8 cellular contexts compared by ENCODE assay signal in genomic region chr9:38065369-38066075, GRCh38. TPM values are rescaled to one million over a fixed set of nuclear protein-coding genes. Genes with fewer than 3 reads are reported as not detected.
DNase-seq lines count a peak whose midpoint lies in the region; ATAC-seq and TF ChIP-seq lines count a peak whose summit lies in the region.

No MANE protein-coding gene starts in this region.

- no peak for TF ChIP-seq CTCF in right lobe of liver (IDR thresholded peaks at IDR 0.05)

- H3K9me3 ChIP-seq in BLaER1 treated with 17β-estradiol and CSF1 and Interleukin-3, amounts not matched to agents 10 nM and 100 nM (replicated peaks in 1 of 11): no peaks in the 10 kb centered on the region
- no peaks in the 10 kb centered on the region for H3K9me3 ChIP-seq in NT2/D1 (ENCODE audit: insufficient read depth, low read length)
- H3K9me3 ChIP-seq in right lobe of liver: no peaks in the 10 kb centered on the region
- H3K9me3 ChIP-seq in SJCRH30 (replicated peaks): no peaks in the 10 kb centered on the region

- H3K27ac ChIP-seq in BLaER1 treated with 17β-estradiol and CSF1 and Interleukin-3, amounts not matched to agents 10 nM and 100 nM: no peak overlapping the region
- H3K27ac ChIP-seq in right lobe of liver (peak overlapping the region in 1 of 3 donors; percentile 97), SJCRH30 (no peak overlapping the region)

- DNase-seq in NT2/D1 (ENCODE audit: low read depth, low spot score) (no peak), right lobe of liver (no peak), SJCRH30 (no peak), H7 (no peak), HUDEP-2 (lab: John Stamatoyannopoulos, UW; ENCODE audit: unreplicated experiment in 76 of 76) (no peak), left colon (no peak)

- H3K4me1 ChIP-seq in BLaER1 treated with 17β-estradiol and CSF1 and Interleukin-3, amounts not matched to agents 10 nM and 100 nM: peaks cover 37 to 52% (median 47%) of the 10 kb centered on the region in 10 experiments
- peaks cover 18% of the 10 kb centered on the region for H3K4me1 ChIP-seq in NT2/D1 (ENCODE audit: insufficient read depth, insufficient read length)
- peaks cover 0 to 57% (median 20%) of the 10 kb centered on the region in 4 donors for H3K4me1 ChIP-seq in right lobe of liver
- peaks cover 26% of the 10 kb centered on the region for H3K4me1 ChIP-seq in SJCRH30

- peak; percentile 33 for ATAC-seq in GM21737 (IDR thresholded peaks at IDR 0.05; ENCODE audit: unreplicated experiment)
- no peak for ATAC-seq in right lobe of liver
- no peak for ATAC-seq in left colon

- H3K4me3 ChIP-seq in BLaER1 treated with 17β-estradiol and CSF1 and Interleukin-3, amounts not matched to agents 10 nM and 100 nM: no peak overlapping the region
- H3K4me3 ChIP-seq in NT2/D1 (ENCODE audit: insufficient read length, low read depth) (peak overlapping the region; percentile 8), right lobe of liver (peak overlapping the region in 2 of 3 donors; percentile 99), SJCRH30 (no peak overlapping the region), H7 (ENCODE audit: insufficient read depth, low read depth, low read length) (no peak overlapping the region)

- H3K4me2 ChIP-seq in BLaER1 treated with 17β-estradiol and CSF1 and Interleukin-3, amounts not matched to agents 10 nM and 100 nM: peak overlapping the region in 7 of 11 experiments; percentile 95 to 100 (median 100); a peak in 10 of 22 replicates

- peaks cover 28 to 57% (median 42%) of the 10 kb centered on the region in 11 experiments for H3K27me3 ChIP-seq in BLaER1 treated with 17β-estradiol and CSF1 and Interleukin-3, amounts not matched to agents 10 nM and 100 nM
- H3K27me3 ChIP-seq in NT2/D1 (ENCODE audit: insufficient read depth, insufficient read length): no peaks in the 10 kb centered on the region
- H3K27me3 ChIP-seq in right lobe of liver: no peaks in the 10 kb centered on the region
- H3K27me3 ChIP-seq in SJCRH30: no peaks in the 10 kb centered on the region
- peaks cover 15% of the 10 kb centered on the region for H3K27me3 ChIP-seq in H7 (ENCODE audit: control insufficient read depth, insufficient read depth, low read length)

- H4K20me1 ChIP-seq in BLaER1 treated with 17β-estradiol and CSF1 and Interleukin-3, amounts not matched to agents 10 nM and 100 nM: peaks cover 31 to 76% (median 56%) of the 10 kb centered on the region in 11 experiments; a peak in 20 of 22 replicates

- no peak overlapping the region for H3K9ac ChIP-seq in BLaER1 treated with 17β-estradiol and CSF1 and Interleukin-3, amounts not matched to agents 10 nM and 100 nM
- H3K9ac ChIP-seq in NT2/D1 (ENCODE audit: insufficient read length, low read depth): no peak overlapping the region

- WGBS in right lobe of liver (ENCODE audit: insufficient coverage, low coverage, low lambda C conversion rate, missing lambda C conversion rate): 44% methylated on average over 7 of the region's 9 CpGs

- intact Hi-C loops in right lobe of liver (cut with DNase I): loop anchor here (10.0 kb wide), 2 partner anchors 51 to 151 kb away; no protein-coding TSS in a partner anchor
- intact Hi-C loops in left colon (cut with DNase I, micrococcal nuclease): no loop called here

- no peak for TF ChIP-seq POLR2A in right lobe of liver (IDR thresholded peaks at IDR 0.05)

- no peaks in the 10 kb centered on the region for H3K36me3 ChIP-seq in BLaER1 treated with 17β-estradiol and CSF1 and Interleukin-3, amounts not matched to agents 10 nM and 100 nM
- H3K36me3 ChIP-seq in NT2/D1 (ENCODE audit: insufficient read depth, insufficient read length, low read length) (peaks cover 69% of the 10 kb centered on the region), right lobe of liver (no peaks in the 10 kb centered on the region), SJCRH30 (0 out of 2 replicates have a peak, but pooled peaks cover 5% of the 10 kb centered on the region), H7 (replicated peaks; ENCODE audit: control insufficient read depth, insufficient read depth, low read length) (no peaks in the 10 kb centered on the region)

RNA-seq across cellular contexts. Expression of gene SHB, which starts 3.5 kb away (rescaled TPM):
- 10 to 100 TPM; 12.0 to 43.1 (median 21.9) TPM for total RNA-seq in right lobe of liver
- total RNA-seq in SJCRH30 (2014; rRNA removed; shearing (Covaris generic)): 14.7 and 14.9 TPM in 2 replicates
- 11.6 and 18.0 TPM in 2 replicates for total RNA-seq in H7 (2014; rRNA removed; shearing (Covaris generic))
- total RNA-seq in left colon: 10 to 100 TPM; 19.6 to 26.2 TPM

Comparison
In these comparisons a context has a peak if more than half of its experiments do, and no peak if none do; other contexts are left out.
1. H3K4me3 ChIP-seq: peak in NT2/D1 (single experiment) and right lobe of liver (2 of 3); none in BLaER1 treated with 17β-estradiol and CSF1 and Interleukin-3, amounts not matched to agents 10 nM and 100 nM (0 of 10), SJCRH30 (single experiment) and H7 (single experiment).
2. intact Hi-C loops: an anchor here in right lobe of liver (10.0 kb wide); none called in left colon.